1 cellular context compared by ENCODE assay signal in genomic region chr14:69699243-69699642, GRCh38.
A peak's percentile ranks its signal among the peaks of the same experiment; 100 is the strongest.
TF ChIP-seq lines count a peak whose summit lies in the region.

No MANE protein-coding gene starts in this region.

TF ChIP-seq in K562, 482 proteins besides CTCF, POLR2A, EP300 and RAD21:
- TF ChIP-seq EGR1 (conservative IDR thresholded peaks at IDR 0.05) = peak; percentile 40
TF ChIP-seq in K562: peak in this region for 1; not testable (repeated sequence) for 481.
